Comparison of ENCODE assay signal across 15 cellular contexts in the genomic region with DNA sequence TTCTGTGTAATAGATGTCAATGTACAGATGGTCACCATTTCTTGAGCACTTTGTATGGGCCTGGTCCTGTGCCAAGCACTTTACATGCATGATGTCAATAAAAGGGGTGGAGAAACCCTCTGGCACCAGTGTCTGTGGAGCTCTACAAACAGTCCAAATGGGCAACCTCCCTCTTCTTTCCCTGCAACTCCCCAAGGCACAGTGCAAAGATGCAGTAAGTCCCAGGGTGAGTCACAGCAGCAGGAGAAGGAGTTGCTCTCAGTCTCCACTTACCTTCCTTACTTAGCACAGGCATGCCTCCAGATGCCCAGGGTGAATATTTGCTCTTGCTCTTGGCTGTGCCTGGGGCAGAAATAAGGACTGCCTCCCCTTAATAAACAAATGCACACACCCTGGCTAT. TPM values are rescaled to one million over a fixed set of nuclear protein-coding genes. Genes with fewer than 3 reads are reported as not detected.
DNase-seq lines count a peak whose midpoint lies in the region; ATAC-seq and TF ChIP-seq lines count a peak whose summit lies in the region.
"Had no signal": no experiment of that assay in that cellular context is flagged by ENCODE, and none has a peak within 500 bp of the region (broad histone marks: within the 10 kb centered on the region; RNA-seq: fewer than 3 reads in every experiment).

No MANE protein-coding gene starts in this region.

- peaks cover 36% of the 10 kb centered on the region for H3K36me3 Mint-ChIP-seq in activated CD4-positive, alpha-beta memory T cell treated with anti-CD3 and anti-CD28 coated beads for 36 hours
- H3K36me3 Mint-ChIP-seq in activated CD4-positive, alpha-beta T cell treated with anti-CD3 and anti-CD28 coated beads, Interleukin-2, amount 10 ng/mL, durations not matched to agents 7 days and 5 days (ENCODE audit: low read depth) = peaks cover 70% of the 10 kb centered on the region

- peak; percentile 24 to 66 for ATAC-seq in lower lobe of right lung
- ATAC-seq in heart left ventricle = no peak
- ATAC-seq: gastroesophageal sphincter, K562 had no signal

- no peaks in the 10 kb centered on the region for H3K36me3 ChIP-seq in brain microvascular endothelial cell (replicated peaks)
- H3K36me3 ChIP-seq in lower lobe of right lung = peaks cover 38% of the 10 kb centered on the region
- H3K36me3 ChIP-seq in heart left ventricle = peaks cover 0 to 15% (median 0%) of the 10 kb centered on the region in 9 donors

- H3K9me3 ChIP-seq in lower lobe of right lung (no peaks in the 10 kb centered on the region), heart left ventricle (no peaks in the 10 kb centered on the region)
- H3K9me3 ChIP-seq: gastroesophageal sphincter had no signal

- H3K27me3 ChIP-seq in brain microvascular endothelial cell (replicated peaks) (no peaks in the 10 kb centered on the region), lower lobe of right lung (ENCODE audit: low read depth) (no peaks in the 10 kb centered on the region), heart left ventricle (no peaks in the 10 kb centered on the region)

- CTCF ChIA-PET in activated CD4-positive, alpha-beta memory T cell treated with anti-CD3 and anti-CD28 coated beads for 36 hours (lab: Charles Lee) = no interaction called here
- CTCF ChIA-PET in activated CD4-positive, alpha-beta T cell treated with anti-CD3 and anti-CD28 coated beads, Interleukin-2, amount 10 ng/mL, durations not matched to agents 7 days and 5 days (lab: Charles Lee) = no interaction called here

- no peak overlapping the region for H3K4me3 ChIP-seq in LNCaP clone FGC (ENCODE audit: low read depth, low read length)
- no peak overlapping the region for H3K4me3 ChIP-seq in brain microvascular endothelial cell (ENCODE audit: low read depth, low read length)
- H3K4me3 ChIP-seq in lower lobe of right lung = no peak overlapping the region
- H3K4me3 ChIP-seq in heart left ventricle = no peak overlapping the region
- H3K4me3 ChIP-seq: gastroesophageal sphincter, K562 had no signal

- H3K27ac ChIP-seq in brain microvascular endothelial cell (no peak overlapping the region), lower lobe of right lung (no peak overlapping the region), heart left ventricle (no peak overlapping the region)
- H3K27ac ChIP-seq: gastroesophageal sphincter had no signal

- peaks cover 49% of the 10 kb centered on the region for H3K4me1 Mint-ChIP-seq in activated CD4-positive, alpha-beta memory T cell treated with anti-CD3 and anti-CD28 coated beads for 36 hours (ENCODE audit: low read depth)
- H3K4me1 Mint-ChIP-seq in activated CD4-positive, alpha-beta T cell treated with anti-CD3 and anti-CD28 coated beads, Interleukin-2, amount 10 ng/mL, durations not matched to agents 7 days and 5 days = peaks cover 63% of the 10 kb centered on the region

- in situ Hi-C loops in brain microvascular endothelial cell (cut with HindIII; ENCODE audit: low pct_ligation_motif_present, low sequenced_read_pairs) = no loop called here

- H3K27me3 Mint-ChIP-seq in activated CD4-positive, alpha-beta memory T cell treated with anti-CD3 and anti-CD28 coated beads for 36 hours = no peaks in the 10 kb centered on the region
- H3K27me3 Mint-ChIP-seq in activated CD4-positive, alpha-beta T cell treated with anti-CD3 and anti-CD28 coated beads, Interleukin-2, amount 10 ng/mL, durations not matched to agents 7 days and 5 days = no peaks in the 10 kb centered on the region

- no peak for TF ChIP-seq POLR2A in heart left ventricle (IDR thresholded peaks at IDR 0.05)

- DNase-seq in DMS79 (lab: John Stamatoyannopoulos, UW) (peak; percentile 43), LNCaP clone FGC (ENCODE audit: low read depth) (peak; percentile 17), brain microvascular endothelial cell (peak; percentile 24), lower lobe of right lung (no peak), pons (ENCODE audit: low spot score) (no peak), heart left ventricle (no peak)
- no peak for DNase-seq in activated CD4-positive, alpha-beta memory T cell treated with anti-CD3 and anti-CD28 coated beads for 36 hours
- no peak for DNase-seq in activated CD4-positive, alpha-beta T cell treated with anti-CD3 and anti-CD28 coated beads, Interleukin-2, amount 10 ng/mL, durations not matched to agents 7 days and 5 days
- DNase-seq: activated T-cell treated with anti-CD3 and anti-CD28 coated beads, Interleukin-2, amount 50 U/mL, for 1 hour; cortex of kidney; retina; stimulated activated CD4-positive, alpha-beta T cell treated with anti-CD3 and anti-CD28 coated beads, Interleukin-4, amount 100 ng/mL, for 1 hour; stimulated activated naive CD4-positive, alpha-beta T cell had no signal

- TF ChIP-seq CTCF in LNCaP clone FGC (IDR thresholded peaks at IDR 0.05; ENCODE audit: control insufficient read depth, extremely low read depth, insufficient read depth) (no peak), brain microvascular endothelial cell (IDR thresholded peaks at IDR 0.05; ENCODE audit: low read depth, low read length, missing control alignments) (no peak), lower lobe of right lung (IDR thresholded peaks at IDR 0.05) (no peak), heart left ventricle (IDR thresholded peaks at IDR 0.05) (no peak)

- POLR2A ChIA-PET in activated CD4-positive, alpha-beta memory T cell treated with anti-CD3 and anti-CD28 coated beads for 36 hours (lab: Charles Lee) = no interaction called here
- POLR2A ChIA-PET in activated CD4-positive, alpha-beta T cell treated with anti-CD3 and anti-CD28 coated beads, Interleukin-2, amount 10 ng/mL, durations not matched to agents 7 days and 5 days (lab: Charles Lee) = no interaction called here

- H3K4me3 Mint-ChIP-seq in activated CD4-positive, alpha-beta memory T cell treated with anti-CD3 and anti-CD28 coated beads for 36 hours = no peak overlapping the region
- H3K4me3 Mint-ChIP-seq in activated CD4-positive, alpha-beta T cell treated with anti-CD3 and anti-CD28 coated beads, Interleukin-2, amount 10 ng/mL, durations not matched to agents 7 days and 5 days = no peak overlapping the region

- peaks cover 19% of the 10 kb centered on the region for H3K4me1 ChIP-seq in lower lobe of right lung
- H3K4me1 ChIP-seq in heart left ventricle = peaks cover 0 to 24% (median 4%) of the 10 kb centered on the region in 12 donors

- no peak overlapping the region for H3K27ac Mint-ChIP-seq in activated CD4-positive, alpha-beta memory T cell treated with anti-CD3 and anti-CD28 coated beads for 36 hours
- no peak overlapping the region for H3K27ac Mint-ChIP-seq in activated CD4-positive, alpha-beta T cell treated with anti-CD3 and anti-CD28 coated beads, Interleukin-2, amount 10 ng/mL, durations not matched to agents 7 days and 5 days

- H3K9me3 Mint-ChIP-seq in activated CD4-positive, alpha-beta memory T cell treated with anti-CD3 and anti-CD28 coated beads for 36 hours = no peaks in the 10 kb centered on the region
- H3K9me3 Mint-ChIP-seq in activated CD4-positive, alpha-beta T cell treated with anti-CD3 and anti-CD28 coated beads, Interleukin-2, amount 10 ng/mL, durations not matched to agents 7 days and 5 days = no peaks in the 10 kb centered on the region

- intact Hi-C loops in lower lobe of right lung (cut with DNase I) = no loop called here
- intact Hi-C loops in activated CD4-positive, alpha-beta memory T cell treated with anti-CD3 and anti-CD28 coated beads for 36 hours (cut with micrococcal nuclease) = no loop called here
- intact Hi-C loops in heart left ventricle (cut with DNase I) = loop anchor here in 1 of 10 donors (10.0 kb wide), 2 partner anchors 53 to 117 kb away; partner anchors contain the start of gene FRYL

RNA-seq across cellular contexts. Expression of gene OCIAD2, which starts 4.3 kb away (rescaled TPM):
- total RNA-seq in lower lobe of right lung (29.2 TPM), heart left ventricle (10 to 100 TPM; 14.4 to 47.9 (median 22.7) TPM)
- 10 to 100 TPM; 54.2 to 71.6 TPM for total RNA-seq in activated CD4-positive, alpha-beta memory T cell treated with anti-CD3 and anti-CD28 coated beads for 36 hours
- total RNA-seq in activated CD4-positive, alpha-beta T cell treated with anti-CD3 and anti-CD28 coated beads, Interleukin-2, amount 10 ng/mL, durations not matched to agents 7 days and 5 days = 100 to 1,000 TPM in 1 of 2 experiments, 10 to 100 TPM in 1; 99.0 to 137 TPM
- polyA plus RNA-seq in heart left ventricle = 10 to 100 TPM; 20.8 to 27.2 TPM

Comparison
In these comparisons a context has a peak if more than half of its experiments do, and no peak if none do; other contexts are left out.
1. DNase-seq: peak in DMS79 (single experiment), LNCaP clone FGC (single experiment) and brain microvascular endothelial cell (single experiment); none in lower lobe of right lung (single experiment), pons (single experiment), activated CD4-positive, alpha-beta memory T cell treated with anti-CD3 and anti-CD28 coated beads for 36 hours (single experiment), activated CD4-positive, alpha-beta T cell treated with anti-CD3 and anti-CD28 coated beads, Interleukin-2, amount 10 ng/mL, durations not matched to agents 7 days and 5 days (single experiment) and heart left ventricle (0 of 5).
2. ATAC-seq: peak in lower lobe of right lung (2 of 2); none in heart left ventricle (0 of 4).